Comparison of ENCODE assay signal across 8 cellular contexts in the genomic region with DNA sequence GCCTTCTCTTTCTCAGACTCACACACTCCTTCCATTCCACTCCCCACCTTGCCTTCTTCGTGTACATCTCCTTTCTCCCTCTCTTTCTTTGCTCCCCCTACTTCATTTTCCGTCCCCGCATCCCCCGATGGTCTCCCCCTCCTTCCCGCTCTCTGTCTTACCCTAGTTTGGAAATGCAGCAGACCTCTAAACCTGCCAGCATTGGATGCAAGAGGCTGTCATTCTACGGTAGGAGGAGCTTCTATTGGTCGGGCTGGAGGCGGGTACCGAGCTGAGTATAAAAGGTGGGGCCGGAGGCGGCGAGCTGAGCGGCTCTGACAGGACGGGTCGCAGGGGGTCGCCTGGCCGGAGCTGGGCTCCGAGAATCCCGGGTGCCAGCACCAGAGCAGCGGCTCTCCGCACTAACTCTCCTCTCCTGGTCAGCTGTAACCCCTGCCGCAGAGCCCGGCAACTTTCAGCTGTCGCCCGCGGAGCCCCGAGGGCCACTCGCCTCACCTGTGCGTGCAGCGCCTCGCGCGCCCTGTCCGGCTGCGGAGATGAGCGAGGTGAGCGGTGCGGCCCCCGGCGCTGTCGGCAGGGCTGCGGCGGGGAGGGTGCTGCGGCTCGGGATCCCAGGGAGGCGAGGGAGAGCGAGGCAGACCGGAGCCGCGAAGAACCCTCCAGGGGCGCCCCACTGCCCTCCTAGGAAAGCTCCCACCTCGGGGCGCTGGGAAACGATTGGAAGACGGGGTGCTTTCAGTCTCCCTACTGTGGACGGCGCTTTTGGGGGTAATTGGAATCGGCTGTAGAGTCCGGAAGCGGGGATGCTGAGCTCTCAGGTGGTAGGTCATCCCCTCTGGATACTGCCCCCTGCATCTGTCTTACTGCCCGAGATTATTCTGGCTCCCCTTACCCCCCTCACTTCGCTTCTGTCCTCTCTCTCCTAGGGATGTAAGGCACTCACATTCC.
A peak's percentile ranks its signal among the peaks of the same experiment; 100 is the strongest.
DNase-seq lines count a peak whose midpoint lies in the region; ATAC-seq lines count a peak whose summit lies in the region.

A gene (plus strand): TSS at position 307 of the 948 bp plus-strand sequence. CDS start 230 bp downstream, at position 537.

- peak; percentile 67 for ATAC-seq in HG03103 (IDR thresholded peaks at IDR 0.05; ENCODE audit: low read depth, unreplicated experiment)
- no peak for ATAC-seq in GM18867 (IDR thresholded peaks at IDR 0.05; ENCODE audit: unreplicated experiment)

- DNase-seq in DMS79 (lab: John Stamatoyannopoulos, UW), result peak; percentile 25
- peak; percentile 1 for DNase-seq in T-helper 22 cell (ENCODE audit: low read depth)
- DNase-seq in central memory CD4-positive, alpha-beta T cell, result peak; percentile 5
- peak; percentile 76 for DNase-seq in islet precursor cell
- DNase-seq in smooth muscle cell of the brain vasculature (ENCODE audit: low read depth, low spot score), result peak; percentile 13
- no peak for DNase-seq in D341Med (ENCODE audit: low spot score)
